Comparison of ENCODE assay signal across 8 cellular contexts in genomic region chr9:25117791-25118190, GRCh38.
"Had no signal": no experiment of that assay in that cellular context is flagged by ENCODE, and none has a peak within 500 bp of the region (broad histone marks: within the 10 kb centered on the region; RNA-seq: fewer than 3 reads in every experiment).

No MANE protein-coding gene starts in this region.

- DNase-seq: H9, HFFc6, KBM-7 had no signal

- H3K27ac ChIP-seq: HL-60 had no signal

- H3K4me3 ChIP-seq: GM23338 had no signal

- H3K9me3 Mint-ChIP-seq: GM23338 had no signal

- H3K27me3 Mint-ChIP-seq: IgD-negative memory B cell had no signal

- H3K36me3 Mint-ChIP-seq: IgD-negative memory B cell had no signal

- H3K27ac Mint-ChIP-seq: GM23338, H9, HFFc6, IgD-negative memory B cell had no signal

- H2AFZ ChIP-seq: GM23338 had no signal

- H3K4me3 Mint-ChIP-seq: GM23338, H9, HFFc6, IgD-negative memory B cell had no signal

- H3K4me2 ChIP-seq: GM23338 had no signal

- ATAC-seq: GM23338, HCT116, HepG2 had no signal

- H3K4me1 Mint-ChIP-seq: GM23338, H9 had no signal
